25 cellular contexts compared by ENCODE assay signal in genomic region chr4:130073145-130073790, GRCh38.
DNase-seq lines count a peak whose midpoint lies in the region; ATAC-seq, FAIRE-seq and TF ChIP-seq lines count a peak whose summit lies in the region.
"Had no signal": no experiment of that assay in that cellular context is flagged by ENCODE, and none has a peak within 500 bp of the region (broad histone marks: within the 10 kb centered on the region; RNA-seq: fewer than 3 reads in every experiment).

No MANE protein-coding gene starts in this region.

- POLR2A ChIA-PET in HepG2 (lab: Yijun Ruan, JAX): no interaction called here

- no peak overlapping the region for H3K27ac Mint-ChIP-seq in effector memory CD8-positive, alpha-beta T cell
- H3K27ac Mint-ChIP-seq: CD14-positive monocyte; CD8-positive, alpha-beta memory T cell; GM23338 had no signal

- no peaks in the 10 kb centered on the region for H3K27me3 Mint-ChIP-seq in effector memory CD8-positive, alpha-beta T cell
- H3K27me3 Mint-ChIP-seq: CD8-positive, alpha-beta memory T cell had no signal

- DNase-seq in NCI-H82 (lab: John Stamatoyannopoulos, UW): peak; percentile 26
- DNase-seq in NCI-H82 treated with DMSO at 0.1 percent for 48 hours (lab: John Stamatoyannopoulos, UW; ENCODE audit: unreplicated experiment): no peak
- peak; percentile 8 for DNase-seq in HepG2 (ENCODE audit: low spot score)
- DNase-seq in effector memory CD8-positive, alpha-beta T cell: no peak
- no peak for DNase-seq in NCI-H2196 (lab: John Stamatoyannopoulos, UW; ENCODE audit: unreplicated experiment)
- no peak for DNase-seq in hippocampal formation (lab: John Stamatoyannopoulos, UW)
- DNase-seq in dermis blood vessel endothelial cell: no peak
- DNase-seq: 8988T; ACHN; BE2C; CD8-positive, alpha-beta memory T cell; DMS 273 treated with DMSO at 0.1 percent for 48 hours; DND-41; H9; NCI-H1092; NCI-H1417 treated with DMSO at 0.1 percent for 48 hours; NCI-H1694 treated with DMSO at 0.1 percent for 48 hours; NCI-H2081; NCI-H345; NCI-H510A treated with DMSO at 0.1 percent for 48 hours; PC-3; SK-N-SH had no signal

- H3K4me3 ChIP-seq in endocrine pancreas (ENCODE audit: control insufficient read depth, insufficient read depth, low read length): peak overlapping the region; percentile 61
- peak overlapping the region in 1 of 3 experiments; percentile 7; a peak in 1 of 6 replicates for H3K4me3 ChIP-seq in HepG2 (replicated peaks in 1 of 3; ENCODE audit: insufficient read depth in 1 of 3, low read depth in 2 of 3, low read length in 3 of 3)
- H3K4me3 ChIP-seq: GM23338 had no signal

- H3K9me3 Mint-ChIP-seq in effector memory CD8-positive, alpha-beta T cell: peaks cover 0 to 14% of the 10 kb centered on the region in 2 donors

- no peak overlapping the region for H3K27ac ChIP-seq in HepG2 (ENCODE audit: extremely low read length, insufficient read depth, low read length)

- no peak overlapping the region for H3K4me3 Mint-ChIP-seq in effector memory CD8-positive, alpha-beta T cell
- H3K4me3 Mint-ChIP-seq: CD14-positive monocyte; CD8-positive, alpha-beta memory T cell; GM23338; H9 had no signal

- H3K4me1 Mint-ChIP-seq in effector memory CD8-positive, alpha-beta T cell (ENCODE audit: low read depth in 2 of 2): no peaks in the 10 kb centered on the region
- H3K4me1 Mint-ChIP-seq: CD14-positive monocyte; CD8-positive, alpha-beta memory T cell had no signal

- in situ Hi-C loops in HepG2 (cut with HindIII; ENCODE audit: extremely low pct_ligation_motif_present, low pct_unique_long_range_greater_than_20kb): no loop called here

- H3K27me3 ChIP-seq in endocrine pancreas (ENCODE audit: control insufficient read depth, insufficient read depth, low read length): no peaks in the 10 kb centered on the region
- H3K27me3 ChIP-seq in HepG2 (ENCODE audit: control insufficient read depth in 1 of 2, insufficient read depth in 2 of 2, low read length in 2 of 2): no peaks in the 10 kb centered on the region
- H3K27me3 ChIP-seq: BE2C had no signal

- no peak overlapping the region for H2AFZ ChIP-seq in HepG2 (ENCODE audit: low read length)
- H2AFZ ChIP-seq: GM23338 had no signal

- TF ChIP-seq EP300 in HepG2 (IDR thresholded peaks at IDR 0.05; ENCODE audit: low read depth in 2 of 2, low read length in 2 of 2) (no peak), HepG2 (CRISPR knock-in tag; IDR thresholded peaks at IDR 0.05; ENCODE audit: borderline replicate concordance) (no peak)

- FAIRE-seq in HepG2 (lab: Jason Lieb, UNC): peak; percentile 47

- TF ChIP-seq CTCF in HepG2 (CRISPR knock-in tag; IDR thresholded peaks at IDR 0.05): no peak

- H3K9ac ChIP-seq in endocrine pancreas (ENCODE audit: control insufficient read depth, insufficient read depth, low read length) (no peak overlapping the region), HepG2 (ENCODE audit: insufficient read depth, low read depth, low read length) (no peak overlapping the region)
- H3K9ac ChIP-seq: SK-N-SH had no signal

- no TSS peak for BruUV-seq in HepG2 (replicated peaks; lab: Mats Ljungman, UMichigan)

- peaks cover 3% of the 10 kb centered on the region for H3K36me3 Mint-ChIP-seq in effector memory CD8-positive, alpha-beta T cell (ENCODE audit: insufficient read depth)
- H3K36me3 Mint-ChIP-seq: CD14-positive monocyte; CD8-positive, alpha-beta memory T cell had no signal

- peak overlapping the region; percentile 38 for H3K4me2 ChIP-seq in HepG2 (ENCODE audit: low read depth, low read length)
- H3K4me2 ChIP-seq: GM23338, SK-N-SH had no signal

- under 1% methylated on average over 3 of the region's 3 CpGs for WGBS in HepG2 (ENCODE audit: low lambda C conversion rate)

- peak; percentile 92 for ATAC-seq in HepG2
- no peak for ATAC-seq in effector memory CD8-positive, alpha-beta T cell (replicated peaks)
- ATAC-seq: PC-3 had no signal

- no peaks in the 10 kb centered on the region for H4K20me1 ChIP-seq in HepG2 (ENCODE audit: insufficient read depth, low read length)

- H3K9me3 ChIP-seq in endocrine pancreas (ENCODE audit: control insufficient read depth, low read length) (no peaks in the 10 kb centered on the region), HepG2 (ENCODE audit: low read length) (no peaks in the 10 kb centered on the region)
- H3K9me3 ChIP-seq: BE2C, SK-N-SH had no signal

- TF ChIP-seq POLR2A in HepG2 (IDR thresholded peaks at IDR 0.05; ENCODE audit: insufficient read depth in 1 of 2, low read depth in 2 of 2, low read length in 2 of 2): no peak

- peaks cover 17% of the 10 kb centered on the region for H3K4me1 ChIP-seq in endocrine pancreas (ENCODE audit: control insufficient read depth, insufficient read depth, low read length)
- peaks cover 26% of the 10 kb centered on the region for H3K4me1 ChIP-seq in HepG2 (ENCODE audit: insufficient read depth, low read length)
- H3K4me1 ChIP-seq: BE2C had no signal

- no peaks in the 10 kb centered on the region for H3K79me2 ChIP-seq in HepG2 (ENCODE audit: insufficient read depth, low read length)

- no peak for TF ChIP-seq RAD21 in HepG2 (CRISPR knock-in tag; IDR thresholded peaks at IDR 0.05)

- H3K36me3 ChIP-seq in endocrine pancreas (ENCODE audit: control insufficient read depth, insufficient read depth, low read length) (no peaks in the 10 kb centered on the region), HepG2 (replicated peaks in 1 of 2; ENCODE audit: control insufficient read depth in 1 of 2, insufficient read depth in 2 of 2, low read length in 2 of 2) (no peaks in the 10 kb centered on the region)
- H3K36me3 ChIP-seq: BE2C had no signal

- CTCF ChIA-PET in HepG2 (lab: Yijun Ruan, JAX; ENCODE audit: low intra/inter-chr PET ratio, low total read pairs): no interaction called here

- intact Hi-C loops in HepG2 (cut with micrococcal nuclease; ENCODE audit: unreplicated experiment): no loop called here

TF ChIP-seq in HepG2, 621 proteins besides CTCF, POLR2A, EP300 and RAD21 (continues in another document):
- TF ChIP-seq ZNF724P (CRISPR knock-in tag; IDR thresholded peaks at IDR 0.05; ENCODE audit: borderline replicate concordance): no peak
- TF ChIP-seq ZNF704 (CRISPR knock-in tag; IDR thresholded peaks at IDR 0.05; ENCODE audit: borderline replicate concordance): no peak
- no peak for TF ChIP-seq KDM2A (CRISPR knock-in tag; IDR thresholded peaks at IDR 0.05; ENCODE audit: borderline replicate concordance, low read depth)
- peak; percentile 55 for TF ChIP-seq PAXIP1 (CRISPR knock-in tag; conservative IDR thresholded peaks at IDR 0.05)
- no peak for TF ChIP-seq ZMYM4 (CRISPR knock-in tag; IDR thresholded peaks at IDR 0.05)
- no peak for TF ChIP-seq HMG20A (CRISPR knock-in tag; IDR thresholded peaks at IDR 0.05; ENCODE audit: borderline replicate concordance)

Comparison
In these comparisons a context has a peak if more than half of its experiments do, and no peak if none do; other contexts are left out.
1. DNase-seq: peak in NCI-H82 (single experiment) and HepG2 (single experiment); none in NCI-H82 treated with DMSO at 0.1 percent for 48 hours (single experiment), effector memory CD8-positive, alpha-beta T cell (0 of 3), NCI-H2196 (single experiment), hippocampal formation (0 of 2) and dermis blood vessel endothelial cell (single experiment).